Comparison of ENCODE assay signal across 2 cellular contexts in genomic region chr20:38602185-38602581, GRCh38.
TF ChIP-seq lines count a peak whose summit lies in the region.

No MANE protein-coding gene starts in this region.

TF ChIP-seq in HepG2, 621 proteins besides CTCF, POLR2A, EP300 and RAD21 (continues in another document):
- TF ChIP-seq MBNL3 (CRISPR knock-in tag; conservative IDR thresholded peaks at IDR 0.05) (no peak), ZNF562 (CRISPR knock-in tag; IDR thresholded peaks at IDR 0.05; ENCODE audit: borderline replicate concordance) (no peak), TFAP4 (IDR thresholded peaks at IDR 0.05; ENCODE audit: borderline replicate concordance, low read depth) (no peak), TFDP2 (CRISPR knock-in tag; IDR thresholded peaks at IDR 0.05) (no peak), ZBED4 (CRISPR knock-in tag; IDR thresholded peaks at IDR 0.05; ENCODE audit: borderline replicate concordance) (no peak), ZNF124 (CRISPR knock-in tag; IDR thresholded peaks at IDR 0.05) (no peak), BRF2 (CRISPR knock-in tag; IDR thresholded peaks at IDR 0.05) (no peak), ZNF883 (CRISPR knock-in tag; IDR thresholded peaks at IDR 0.05; ENCODE audit: not compliant biosample characterization) (no peak), AKNA (CRISPR knock-in tag; IDR thresholded peaks at IDR 0.05; ENCODE audit: borderline replicate concordance) (peak; percentile 98; the same call in 1 of the 2 replicates), ZNF496 (CRISPR knock-in tag; IDR thresholded peaks at IDR 0.05; ENCODE audit: insufficient replicate concordance) (no peak), ZNF343 (CRISPR knock-in tag; IDR thresholded peaks at IDR 0.05) (no peak), ZNF558 (CRISPR knock-in tag; IDR thresholded peaks at IDR 0.05; ENCODE audit: borderline replicate concordance) (0 out of 2 replicates have a peak, but pooled peaks have one; percentile 52), NCOA2 (CRISPR knock-in tag; IDR thresholded peaks at IDR 0.05) (no peak)

TF ChIP-seq in H1, 55 proteins besides CTCF, POLR2A, EP300 and RAD21:
- TF ChIP-seq BRCA1 (IDR thresholded peaks at IDR 0.05; ENCODE audit: low read depth, low read length) (no peak), SIRT6 (IDR thresholded peaks at IDR 0.05; ENCODE audit: low read length) (no peak), NANOG (IDR thresholded peaks at IDR 0.05; ENCODE audit: insufficient read depth, low read depth, low read length, poor library complexity, severe bottlenecking) (no peak), CEBPB (IDR thresholded peaks at IDR 0.05; ENCODE audit: low read depth, low read length) (no peak), JUN (IDR thresholded peaks at IDR 0.05; ENCODE audit: low read depth, low read length) (no peak), PHF8 (conservative IDR thresholded peaks at IDR 0.05; ENCODE audit: low read depth, low read length) (no peak)
TF ChIP-seq in H1: peak in this region for 0.
